16 cellular contexts compared by ENCODE assay signal in genomic region chr16:81679721-81680430, GRCh38.
"Had no signal": no experiment of that assay in that cellular context is flagged by ENCODE, and none has a peak within 500 bp of the region (broad histone marks: within the 10 kb centered on the region; RNA-seq: fewer than 3 reads in every experiment).

No MANE protein-coding gene starts in this region.

- H3K36me3 ChIP-seq: gastrocnemius medialis had no signal

- H3K9me3 ChIP-seq: gastrocnemius medialis, heart right ventricle had no signal

- H3K4me3 ChIP-seq: gastrocnemius medialis, heart right ventricle, smooth muscle cell had no signal

- H3K9me3 Mint-ChIP-seq: activated T-helper 1 cell treated with anti-CD3 and anti-CD28 coated beads, Interleukin-12 subunit alpha, Interleukin-12 subunit beta, Interleukin-2, Interleukin-4 antibody, amounts not matched to agents 30 ng/mL and 10 ng/mL and 1 ng/mL, durations not matched to agents 14 hours and 24 hours and 36 hours; effector memory CD8-positive, alpha-beta T cell; T-helper 2 cell treated with Interferon-gamma antibody and Interleukin-4, amounts not matched to agents 5 μg/mL and 100 μg/mL, for 36 hours had no signal

- H3K4me1 ChIP-seq: gastrocnemius medialis had no signal

- H3K27ac Mint-ChIP-seq: activated T-helper 1 cell treated with anti-CD3 and anti-CD28 coated beads, Interleukin-12 subunit alpha, Interleukin-12 subunit beta, Interleukin-2, Interleukin-4 antibody, amounts not matched to agents 30 ng/mL and 10 ng/mL and 1 ng/mL, durations not matched to agents 14 hours and 24 hours and 36 hours; T-helper 2 cell treated with Interferon-gamma antibody and Interleukin-4, amounts not matched to agents 5 μg/mL and 100 μg/mL, for 36 hours had no signal

- H3K4me3 Mint-ChIP-seq: activated T-helper 1 cell treated with anti-CD3 and anti-CD28 coated beads, Interleukin-12 subunit alpha, Interleukin-12 subunit beta, Interleukin-2, Interleukin-4 antibody, amounts not matched to agents 30 ng/mL and 10 ng/mL and 1 ng/mL, durations not matched to agents 14 hours and 24 hours and 36 hours; effector memory CD8-positive, alpha-beta T cell; naive thymus-derived CD4-positive, alpha-beta T cell; T-helper 2 cell treated with Interferon-gamma antibody and Interleukin-4, amounts not matched to agents 5 μg/mL and 100 μg/mL, for 36 hours had no signal

- DNase-seq: activated CD4-positive, alpha-beta T cell treated with anti-CD3 and anti-CD28 coated beads, Interleukin-2, amount 50 U/mL, for 1 hour; activated CD8-positive, alpha-beta memory T cell treated with anti-CD3 and anti-CD28 coated beads for 24 hours; dermis blood vessel endothelial cell; effector memory CD8-positive, alpha-beta T cell; gastrocnemius medialis; heart right ventricle; midbrain; naive thymus-derived CD4-positive, alpha-beta T cell; stimulated activated CD4-positive, alpha-beta T cell treated with anti-CD3 and anti-CD28 coated beads, Interleukin-4, amount 100 ng/mL, for 4 hours; stimulated activated CD8-positive, alpha-beta memory T cell treated with anti-CD3 and anti-CD28 coated beads, Interleukin-4, amount 100 ng/mL, for 48 hours; stimulated activated naive CD8-positive, alpha-beta T cell treated with anti-CD3 and anti-CD28 coated beads, Interleukin-15, Interleukin-2, amounts not matched to agents 100 U/mL and 50 U/mL, for 24 hours had no signal

- H3K27ac ChIP-seq: epithelial cell of prostate, gastrocnemius medialis, heart right ventricle had no signal

- ATAC-seq: effector memory CD8-positive, alpha-beta T cell; gastrocnemius medialis; left lobe of liver; naive thymus-derived CD4-positive, alpha-beta T cell; stimulated activated naive CD8-positive, alpha-beta T cell treated with anti-CD3 and anti-CD28 coated beads, Interleukin-15, Interleukin-2, amounts not matched to agents 100 U/mL and 50 U/mL, for 24 hours had no signal

- H3K27me3 ChIP-seq: gastrocnemius medialis, heart right ventricle had no signal

- H3K27me3 Mint-ChIP-seq: effector memory CD8-positive, alpha-beta T cell; naive thymus-derived CD4-positive, alpha-beta T cell had no signal

- H3K4me2 ChIP-seq: smooth muscle cell had no signal
